In genomic region chr3:98921957-98922356, GRCh38 we compare ENCODE assay signal across 31 cellular contexts. TPM values are rescaled to one million over a fixed set of nuclear protein-coding genes. Genes with fewer than 3 reads are reported as not detected.
DNase-seq lines count a peak whose midpoint lies in the region; ATAC-seq, FAIRE-seq and TF ChIP-seq lines count a peak whose summit lies in the region.
"Had no signal": no experiment of that assay in that cellular context is flagged by ENCODE, and none has a peak within 500 bp of the region (broad histone marks: within the 10 kb centered on the region; RNA-seq: fewer than 3 reads in every experiment).

No MANE protein-coding gene starts in this region.

- no peak overlapping the region for H2BK15ac ChIP-seq in H9 (ENCODE audit: low read depth, low read length)

- H3K79me2 ChIP-seq in H9 (ENCODE audit: insufficient read depth, low read length) = no peaks in the 10 kb centered on the region

- no peak overlapping the region for H3K4ac ChIP-seq in H9 (ENCODE audit: low read depth, low read length)

- ATAC-seq in GM21381 (IDR thresholded peaks at IDR 0.05; ENCODE audit: unreplicated experiment) = no peak
- ATAC-seq: body of pancreas; stimulated activated naive B cell treated with anti-CD40 and anti-IgM and Interleukin-4, amounts not matched to agents 10 μg/mL and 1 μg/mL and 100 μg/mL, for 72 hours had no signal

- H3K9me3 ChIP-seq in H9 (ENCODE audit: control insufficient read depth, low read depth, low read length) = no peaks in the 10 kb centered on the region
- H3K9me3 ChIP-seq: body of pancreas, sigmoid colon, upper lobe of right lung had no signal

- H3K27ac ChIP-seq in H9 (ENCODE audit: insufficient read length, low read depth, low read length) = no peak overlapping the region
- H3K27ac ChIP-seq: 22Rv1, body of pancreas, sigmoid colon, upper lobe of right lung, WERI-Rb-1 had no signal

- no peak overlapping the region for H2BK12ac ChIP-seq in H9 (ENCODE audit: insufficient read length, low read depth, low read length)

- no peaks in the 10 kb centered on the region for H3K27me3 ChIP-seq in H9 (ENCODE audit: insufficient read depth, low read length)
- H3K27me3 ChIP-seq: body of pancreas, sigmoid colon, upper lobe of right lung had no signal

- H2AK5ac ChIP-seq in H9 (ENCODE audit: insufficient read length, low read length) = no peak overlapping the region

- H4K20me1 ChIP-seq in H9 (ENCODE audit: control insufficient read depth, insufficient read depth, insufficient read length) = no peaks in the 10 kb centered on the region

- no peak overlapping the region for H2BK5ac ChIP-seq in H9 (ENCODE audit: insufficient read length, low read length)

- H3K27me3 Mint-ChIP-seq in H9 (ENCODE audit: low read depth) = no peaks in the 10 kb centered on the region

- H3K27ac Mint-ChIP-seq in H9 = no peak overlapping the region
- H3K27ac Mint-ChIP-seq: activated naive CD8-positive, alpha-beta T cell treated with anti-CD3 and anti-CD28 coated beads, Interleukin-2, amount 10 ng/mL, durations not matched to agents 7 days and 5 days; CD4-positive, CD25-positive, alpha-beta regulatory T cell; stimulated activated naive B cell treated with anti-CD40 and anti-IgM and Interleukin-4, amounts not matched to agents 10 μg/mL and 1 μg/mL and 100 μg/mL, for 72 hours had no signal

- H3K4me2 ChIP-seq in H9 (ENCODE audit: insufficient read depth, insufficient read length, low read length) = no peak overlapping the region

- TF ChIP-seq CTCF in epithelial cell of proximal tubule (conservative IDR thresholded peaks at IDR 0.05; ENCODE audit: low read depth, low read length) = no peak
- TF ChIP-seq CTCF in H9 (conservative IDR thresholded peaks at IDR 0.05) = no peak

- H3K9me3 Mint-ChIP-seq in H9 = no peaks in the 10 kb centered on the region; a peak in 1 of 5 replicates
- H3K9me3 Mint-ChIP-seq: activated naive CD8-positive, alpha-beta T cell treated with anti-CD3 and anti-CD28 coated beads, Interleukin-2, amount 10 ng/mL, durations not matched to agents 7 days and 5 days; stimulated activated naive B cell treated with anti-CD40 and anti-IgM and Interleukin-4, amounts not matched to agents 10 μg/mL and 1 μg/mL and 100 μg/mL, for 72 hours had no signal

- no peaks in the 10 kb centered on the region for H3K4me1 ChIP-seq in H9 (ENCODE audit: insufficient read depth, low read length)
- H3K4me1 ChIP-seq: body of pancreas, upper lobe of right lung had no signal

- H3K4me1 Mint-ChIP-seq in H9 = peaks cover 0 to 2% of the 10 kb centered on the region in 2 experiments; a peak in 1 of 4 replicates
- H3K4me1 Mint-ChIP-seq: activated naive CD8-positive, alpha-beta T cell treated with anti-CD3 and anti-CD28 coated beads, Interleukin-2, amount 10 ng/mL, durations not matched to agents 7 days and 5 days; CD4-positive, CD25-positive, alpha-beta regulatory T cell; stimulated activated naive B cell treated with anti-CD40 and anti-IgM and Interleukin-4, amounts not matched to agents 10 μg/mL and 1 μg/mL and 100 μg/mL, for 72 hours had no signal

- DNase-seq in DMS53 (lab: John Stamatoyannopoulos, UW) (peak; percentile 10), DMS53 treated with DMSO at 0.1 percent for 48 hours (lab: John Stamatoyannopoulos, UW; ENCODE audit: unreplicated experiment) (no peak), RCC 7860 (ENCODE audit: low spot score) (peak; percentile 84), epithelial cell of proximal tubule (ENCODE audit: low read depth) (peak; percentile 59), renal cortical epithelial cell (ENCODE audit: low read depth) (peak; percentile 59), H9 (no peak), SK-N-DZ (ENCODE audit: low spot score) (no peak)
- DNase-seq: activated CD4-positive, alpha-beta T cell treated with anti-CD3 and anti-CD28 coated beads for 48 hours; activated CD8-positive, alpha-beta memory T cell treated with anti-CD3 and anti-CD28 coated beads for 24 hours; activated effector memory CD4-positive, alpha-beta T cell treated with Interleukin-2 at 50 U/mL for 16 hours; activated naive CD8-positive, alpha-beta T cell treated with anti-CD3 and anti-CD28 coated beads, Interleukin-2, amount 10 ng/mL, durations not matched to agents 7 days and 5 days; body of pancreas; CD4-positive, CD25-positive, alpha-beta regulatory T cell; erythroblast; head of caudate nucleus; KG1; left cardiac atrium; mesendoderm; NCI-H2081; NCI-H345; NCI-H774; posterior cingulate gyrus; sigmoid colon; stimulated activated CD4-positive, alpha-beta T cell treated with anti-CD3 and anti-CD28 coated beads, Interleukin-15, amount 100 ng/mL, for 24 hours; stimulated activated naive B cell treated with anti-CD40 and anti-IgM and Interleukin-4, amounts not matched to agents 10 μg/mL and 1 μg/mL and 100 μg/mL, for 72 hours; T1000; upper lobe of right lung; WERI-Rb-1 had no signal

- FAIRE-seq in RCC 7860 (lab: Jason Lieb, UNC) = peak; percentile 97
- FAIRE-seq: D721Med had no signal

- H3K9ac ChIP-seq in H9 (ENCODE audit: extremely low read depth, insufficient read length, low read length) = no peak overlapping the region

- H3K23ac ChIP-seq in H9 (ENCODE audit: insufficient read length, low read depth, low read length) = no peak overlapping the region

- H3K36me3 Mint-ChIP-seq in H9 (ENCODE audit: insufficient read depth in 1 of 3, low read depth in 3 of 3) = no peaks in the 10 kb centered on the region
- H3K36me3 Mint-ChIP-seq: activated naive CD8-positive, alpha-beta T cell treated with anti-CD3 and anti-CD28 coated beads, Interleukin-2, amount 10 ng/mL, durations not matched to agents 7 days and 5 days; CD4-positive, CD25-positive, alpha-beta regulatory T cell; stimulated activated naive B cell treated with anti-CD40 and anti-IgM and Interleukin-4, amounts not matched to agents 10 μg/mL and 1 μg/mL and 100 μg/mL, for 72 hours had no signal

- H3K14ac ChIP-seq in H9 (ENCODE audit: insufficient read depth, low read length) = no peak overlapping the region

- H3K4me3 ChIP-seq in epithelial cell of proximal tubule (ENCODE audit: low read depth, low read length) = no peak overlapping the region
- H3K4me3 ChIP-seq: body of pancreas, sigmoid colon, upper lobe of right lung had no signal

- no peak overlapping the region for H2AFZ ChIP-seq in H9 (ENCODE audit: low read length)

- H4K5ac ChIP-seq in H9 (ENCODE audit: insufficient read length, low read depth, low read length) = no peak overlapping the region

- no peak overlapping the region for H4K91ac ChIP-seq in H9 (ENCODE audit: insufficient read length, low read depth, low read length)

- WGBS in H9 (ENCODE audit: extremely low coverage, insufficient read length, low lambda C conversion rate) = no CpG with 5 or more reads among the region's 2 CpGs

- H3T11ph ChIP-seq in H9 (ENCODE audit: low read length) = no peak overlapping the region

- H3K56ac ChIP-seq in H9 (ENCODE audit: insufficient read length, low read depth, low read length) = no peak overlapping the region

- H2BK20ac ChIP-seq in H9 (ENCODE audit: low read depth, low read length, poor library complexity, severe bottlenecking) = no peak overlapping the region

- no peak overlapping the region for H3K18ac ChIP-seq in H9 (ENCODE audit: insufficient read length, low read depth, low read length)

- no peak overlapping the region for H2BK120ac ChIP-seq in H9 (ENCODE audit: low read depth, low read length, poor library complexity, severe bottlenecking)

- H3K79me1 ChIP-seq in H9 (ENCODE audit: insufficient read depth, low read depth, low read length, poor library complexity, severe bottlenecking) = no peaks in the 10 kb centered on the region

- no peak overlapping the region for H3K4me3 Mint-ChIP-seq in H9
- H3K4me3 Mint-ChIP-seq: activated naive CD8-positive, alpha-beta T cell treated with anti-CD3 and anti-CD28 coated beads, Interleukin-2, amount 10 ng/mL, durations not matched to agents 7 days and 5 days; CD4-positive, CD25-positive, alpha-beta regulatory T cell; stimulated activated naive B cell treated with anti-CD40 and anti-IgM and Interleukin-4, amounts not matched to agents 10 μg/mL and 1 μg/mL and 100 μg/mL, for 72 hours had no signal

- H3K23me2 ChIP-seq in H9 (ENCODE audit: insufficient read length, low read depth, low read length, poor library complexity, severe bottlenecking) = no peaks in the 10 kb centered on the region

- H4K8ac ChIP-seq in H9 (replicated peaks; ENCODE audit: insufficient read length, low read depth, low read length) = no peak overlapping the region

RNA-seq across cellular contexts. Expression of gene DCBLD2, which starts 20.5 kb away (rescaled TPM):
- total RNA-seq in epithelial cell of proximal tubule (621 and 846 TPM in 2 replicates), renal cortical epithelial cell (391 and 1,095 TPM in 2 replicates), H9 (2021) (47.5 and 48.0 TPM in 2 replicates)
- polyA plus RNA-seq in SK-N-DZ (2014; cell fraction: cytosol; rRNA removed) = 25.5 and 32.0 TPM in 2 replicates
- 24.5 and 44.3 TPM in 2 replicates for polyA plus RNA-seq in SK-N-DZ (2014; cell fraction: nucleus; rRNA removed)

Comparison
In these comparisons a context has a peak if more than half of its experiments do, and no peak if none do; other contexts are left out.
1. DNase-seq: peak in DMS53 (single experiment), RCC 7860 (single experiment), epithelial cell of proximal tubule (single experiment) and renal cortical epithelial cell (single experiment); none in DMS53 treated with DMSO at 0.1 percent for 48 hours (single experiment), H9 (single experiment) and SK-N-DZ (single experiment).